ENCODE assay signal across 12 cellular contexts in genomic region chr14:105889666-105890473, GRCh38.
DNase-seq lines count a peak whose midpoint lies in the region; ATAC-seq and TF ChIP-seq lines count a peak whose summit lies in the region.
"Had no signal": no experiment of that assay in that cellular context is flagged by ENCODE, and none has a peak within 500 bp of the region (broad histone marks: within the 10 kb centered on the region; RNA-seq: fewer than 3 reads in every experiment).

No MANE protein-coding gene starts in this region.

- H3K27me3 ChIP-seq in osteoblast (ENCODE audit: insufficient read depth, low read length) (no peaks in the 10 kb centered on the region), hepatocyte (no peaks in the 10 kb centered on the region)
- H3K27me3 ChIP-seq: colonic mucosa had no signal

- no peaks in the 10 kb centered on the region for H4K20me1 ChIP-seq in osteoblast (ENCODE audit: insufficient read depth, low read length)
- no peaks in the 10 kb centered on the region for H4K20me1 ChIP-seq in hepatocyte (ENCODE audit: insufficient read depth, poor library complexity, severe bottlenecking)

- H3K27ac ChIP-seq in coronary artery (no peak overlapping the region), osteoblast (ENCODE audit: low read depth, low read length) (no peak overlapping the region), hepatocyte (no peak overlapping the region)
- H3K27ac ChIP-seq: colonic mucosa had no signal

- 69% methylated on average over 10 of the region's 10 CpGs for WGBS in hepatocyte (ENCODE audit: low lambda C conversion rate, missing lambda C conversion rate)

- H3K4me2 ChIP-seq in osteoblast (ENCODE audit: insufficient read depth, low read length): no peak overlapping the region
- H3K4me2 ChIP-seq in hepatocyte: no peak overlapping the region

- TF ChIP-seq CTCF in GM12875 (IDR thresholded peaks at IDR 0.05; ENCODE audit: borderline replicate concordance, insufficient read depth, low read depth, low read length) (no peak), coronary artery (IDR thresholded peaks at IDR 0.05) (no peak), osteoblast (IDR thresholded peaks at IDR 0.05; ENCODE audit: extremely low read depth, low read depth, low read length) (no peak), hepatocyte (IDR thresholded peaks at IDR 0.05; ENCODE audit: poor library complexity) (no peak)

- H3K4me3 ChIP-seq in GM12875 (ENCODE audit: low read depth, low read length) (peak overlapping the region; percentile 50), coronary artery (no peak overlapping the region), osteoblast (ENCODE audit: insufficient read depth, low read length) (no peak overlapping the region), hepatocyte (no peak overlapping the region)
- H3K4me3 ChIP-seq: colonic mucosa had no signal

- no peak overlapping the region for H2AFZ ChIP-seq in osteoblast (ENCODE audit: low read length)
- no peak overlapping the region for H2AFZ ChIP-seq in hepatocyte

- no peaks in the 10 kb centered on the region for H3K9me3 ChIP-seq in osteoblast (ENCODE audit: low read depth, low read length)
- H3K9me3 ChIP-seq in hepatocyte (ENCODE audit: low read depth): no peaks in the 10 kb centered on the region
- H3K9me3 ChIP-seq: colonic mucosa had no signal

- H3K4me1 ChIP-seq in osteoblast (ENCODE audit: insufficient read depth, low read length): no peaks in the 10 kb centered on the region
- no peaks in the 10 kb centered on the region for H3K4me1 ChIP-seq in hepatocyte (ENCODE audit: insufficient read depth)
- H3K4me1 ChIP-seq: colonic mucosa had no signal

- DNase-seq in OCI-M2 (lab: John Stamatoyannopoulos, UW; ENCODE audit: unreplicated experiment) (peak; percentile 77), coronary artery (ENCODE audit: low spot score) (peak; percentile 69), osteoblast (ENCODE audit: insufficient read length, low spot score, missing footprints) (peak; percentile 64), hepatocyte (ENCODE audit: low spot score) (no peak), EL (no peak)
- DNase-seq in stimulated activated CD4-positive, alpha-beta T cell treated with anti-CD3 and anti-CD28 coated beads, Interleukin-4, amount 100 ng/mL, for 4 hours: no peak
- DNase-seq: colonic mucosa, NCI-H1930, retina had no signal

- H3K79me2 ChIP-seq in osteoblast (ENCODE audit: insufficient read depth, low read length): no peaks in the 10 kb centered on the region
- no peaks in the 10 kb centered on the region for H3K79me2 ChIP-seq in hepatocyte

- no peaks in the 10 kb centered on the region for H3K9me2 ChIP-seq in hepatocyte (replicated peaks; ENCODE audit: insufficient read depth)

- ATAC-seq in HG02798 (IDR thresholded peaks at IDR 0.05; ENCODE audit: poor library complexity, unreplicated experiment): no peak
- ATAC-seq: CD8-positive, alpha-beta T cell had no signal

- H3K36me3 ChIP-seq in osteoblast (ENCODE audit: insufficient read depth, low read length) (no peaks in the 10 kb centered on the region), hepatocyte (replicated peaks; ENCODE audit: insufficient read depth, low read depth) (no peaks in the 10 kb centered on the region)
- H3K36me3 ChIP-seq: colonic mucosa had no signal

Comparison
In these comparisons a context has a peak if more than half of its experiments do, and no peak if none do; other contexts are left out.
1. DNase-seq: peak in OCI-M2 (single experiment), coronary artery (single experiment) and osteoblast (single experiment); none in stimulated activated CD4-positive, alpha-beta T cell treated with anti-CD3 and anti-CD28 coated beads, Interleukin-4, amount 100 ng/mL, for 4 hours (0 of 2), hepatocyte (single experiment) and EL (single experiment).